In the genomic region with DNA sequence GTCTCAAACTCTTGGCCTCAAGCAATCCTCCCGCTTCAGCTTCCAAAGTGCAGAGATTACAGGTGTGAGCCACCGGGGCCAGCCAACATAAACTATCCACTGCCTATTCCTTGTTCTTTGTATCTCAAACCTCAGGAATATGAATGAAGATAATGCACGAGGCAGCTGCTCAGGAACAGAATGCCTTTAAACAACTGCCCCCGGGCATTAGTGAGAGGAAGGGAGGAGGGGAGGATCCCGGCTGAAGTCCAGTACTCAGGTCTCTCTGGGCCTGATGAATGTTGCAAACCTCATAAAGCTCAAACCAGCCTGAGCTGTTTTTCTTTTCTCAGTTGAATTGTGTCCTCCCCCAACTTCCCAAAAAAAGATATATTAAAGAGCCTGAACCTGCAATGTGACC, we compare ENCODE assay signal across 17 cellular contexts. TPM values are rescaled to one million over a fixed set of nuclear protein-coding genes. Genes with fewer than 3 reads are reported as not detected.
DNase-seq lines count a peak whose midpoint lies in the region; ATAC-seq, FAIRE-seq and TF ChIP-seq lines count a peak whose summit lies in the region.
"Had no signal": no experiment of that assay in that cellular context is flagged by ENCODE, and none has a peak within 500 bp of the region (broad histone marks: within the 10 kb centered on the region; RNA-seq: fewer than 3 reads in every experiment).

No MANE protein-coding gene starts in this region.

- no peak for ATAC-seq in GM18519 (IDR thresholded peaks at IDR 0.05; ENCODE audit: low FRiP score, unreplicated experiment)
- no peak for ATAC-seq in GM21360 (IDR thresholded peaks at IDR 0.05; ENCODE audit: unreplicated experiment)
- ATAC-seq: GM12878 had no signal

- no peak overlapping the region for H3K27ac ChIP-seq in PC-9

- H3K4me3 ChIP-seq in PC-9: no peak overlapping the region
- H3K4me3 ChIP-seq: GM12878 had no signal

- H3K9me3 Mint-ChIP-seq in mesothelial cell of epicardium: peaks cover 10% of the 10 kb centered on the region

- no peak overlapping the region for H3K4me3 Mint-ChIP-seq in mesothelial cell of epicardium

- peak overlapping the region; percentile 94 for H3K27ac Mint-ChIP-seq in mesothelial cell of epicardium

- CTCF ChIA-PET in PC-9 (lab: Charles Lee): no interaction called here

- peak; percentile 21 for DNase-seq in activated effector memory CD4-positive, alpha-beta T cell treated with anti-CD3 and anti-CD28 coated beads, Interleukin-2, amount 50 U/mL, for 16 hours
- no peak for DNase-seq in activated effector memory CD4-positive, alpha-beta T cell treated with Interleukin-2 at 50 U/mL for 16 hours
- DNase-seq in PC-9: peak; percentile 10 to 45
- peak; percentile 28 to 54 for DNase-seq in mesothelial cell of epicardium (ENCODE audit: low spot score in 2 of 2, unreplicated experiment in 2 of 2)
- no peak for DNase-seq in HTR-8/SVneo (ENCODE audit: insufficient read length, low spot score)
- DNase-seq in DMS79 treated with DMSO at 0.1 percent for 48 hours (lab: John Stamatoyannopoulos, UW): no peak
- DNase-seq: DMS53, GOT3, NCI-H2029, NCI-H510A treated with DMSO at 0.1 percent for 48 hours, Right ventricle myocardium superior, T-helper 2 cell had no signal

- no peak for FAIRE-seq in HTR-8/SVneo (lab: Jason Lieb, UNC)
- FAIRE-seq: GM12878, GM18507 had no signal

- POLR2A ChIA-PET in PC-9 (lab: Charles Lee; ENCODE audit: unreplicated experiment): no interaction called here

- H4K20me1 ChIP-seq in PC-9 (ENCODE audit: insufficient read depth): no peaks in the 10 kb centered on the region

- peak overlapping the region; percentile 21; the same call in 1 of the 2 replicates for H3K4me2 ChIP-seq in PC-9

- peaks cover 10% of the 10 kb centered on the region for H3K4me1 Mint-ChIP-seq in mesothelial cell of epicardium
- H3K4me1 Mint-ChIP-seq: CD14-positive monocyte had no signal

- 0 out of 2 replicates have a peak, but pooled peaks cover 5% of the 10 kb centered on the region for H3K9me3 ChIP-seq in PC-9 (ENCODE audit: insufficient read depth, low read depth)

- H3K36me3 ChIP-seq in PC-9 (ENCODE audit: low read depth): no peaks in the 10 kb centered on the region

- H3K9me2 ChIP-seq in PC-9 (ENCODE audit: insufficient read depth): no peaks in the 10 kb centered on the region

- peaks cover 10% of the 10 kb centered on the region; the same call in 1 of the 2 replicates for H3K4me1 ChIP-seq in PC-9 (replicated peaks; ENCODE audit: insufficient read depth)

- H3F3A ChIP-seq in PC-9 (ENCODE audit: insufficient read depth, low read depth): no peaks in the 10 kb centered on the region

- peaks cover 21% of the 10 kb centered on the region for H3K27me3 Mint-ChIP-seq in mesothelial cell of epicardium (ENCODE audit: low read depth)

- BruUV-seq in PC-9 (replicated peaks; lab: Mats Ljungman, UMichigan): no TSS peak

- no peaks in the 10 kb centered on the region for H3K79me2 ChIP-seq in PC-9 (ENCODE audit: low read depth)

- intact Hi-C loops in PC-9 (cut with micrococcal nuclease; ENCODE audit: unreplicated experiment): no loop called here

- H3K27me3 ChIP-seq in PC-9 (ENCODE audit: insufficient read depth, low read depth): no peaks in the 10 kb centered on the region

- TF ChIP-seq CTCF in PC-9 (conservative IDR thresholded peaks at IDR 0.05) (no peak), mesothelial cell of epicardium (IDR thresholded peaks at IDR 0.05; ENCODE audit: unreplicated experiment) (no peak)

- H3K36me3 Mint-ChIP-seq in mesothelial cell of epicardium: no peaks in the 10 kb centered on the region
- H3K36me3 Mint-ChIP-seq: CD14-positive monocyte had no signal

- no peak overlapping the region for H2AFZ ChIP-seq in PC-9

RNA-seq across cellular contexts. Expression of a gene that starts 26.9 kb away (rescaled TPM):
- total RNA-seq in PC-9 (2021) (39.4 and 42.1 TPM in 2 replicates), mesothelial cell of epicardium (32.6 to 34.9 TPM (median 34.6 TPM) in 3 replicates)

Comparison
In these comparisons a context has a peak if more than half of its experiments do, and no peak if none do; other contexts are left out.
1. DNase-seq: peak in activated effector memory CD4-positive, alpha-beta T cell treated with anti-CD3 and anti-CD28 coated beads, Interleukin-2, amount 50 U/mL, for 16 hours (single experiment), PC-9 (2 of 2) and mesothelial cell of epicardium (2 of 2); none in activated effector memory CD4-positive, alpha-beta T cell treated with Interleukin-2 at 50 U/mL for 16 hours (single experiment), HTR-8/SVneo (single experiment) and DMS79 treated with DMSO at 0.1 percent for 48 hours (single experiment).